In the genomic region with DNA sequence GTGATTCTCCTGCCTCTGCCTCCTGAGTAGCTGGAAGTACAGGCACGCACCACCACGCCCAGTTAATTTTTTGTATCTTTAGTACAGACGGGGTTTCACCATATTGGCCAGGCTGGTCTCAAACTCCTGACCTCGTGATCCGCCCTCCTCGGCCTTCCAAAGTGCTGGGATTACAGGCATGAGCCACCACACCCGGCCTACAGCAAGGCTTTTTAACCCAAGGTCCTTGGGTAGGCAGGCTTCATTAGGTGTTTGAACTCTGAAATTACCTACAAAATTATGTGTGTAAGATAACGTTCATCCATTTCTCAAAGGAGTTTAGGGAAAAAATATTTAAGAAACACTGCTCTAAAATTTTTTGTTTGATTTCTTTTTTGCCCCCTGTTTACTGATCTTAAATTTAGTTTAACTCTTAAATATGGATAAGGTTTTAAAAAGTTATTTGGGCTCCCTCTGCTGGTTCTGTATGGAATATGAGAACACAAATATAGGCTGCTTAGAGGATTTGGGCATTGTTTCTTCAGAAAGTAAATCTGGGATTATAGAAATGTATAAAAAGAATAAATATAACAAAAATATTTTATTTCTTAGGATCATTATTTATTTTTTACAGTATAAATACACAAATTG, we compare ENCODE assay signal across 8 cellular contexts.
DNase-seq lines count a peak whose midpoint lies in the region; ATAC-seq and TF ChIP-seq lines count a peak whose summit lies in the region.

No MANE protein-coding gene starts in this region.

- no peak overlapping the region; the same call in 1 of the 2 replicates for H3K27ac Mint-ChIP-seq in GM23338
- H3K27ac Mint-ChIP-seq in activated naive CD4-positive, alpha-beta T cell treated with anti-CD3 and anti-CD28 coated beads, Interleukin-2, amount 10 ng/mL, durations not matched to agents 7 days and 5 days = no peak overlapping the region
- no peak overlapping the region for H3K27ac Mint-ChIP-seq in activated naive CD8-positive, alpha-beta T cell treated with anti-CD3 and anti-CD28 coated beads for 36 hours

- TF ChIP-seq POLR2A in esophagus squamous epithelium (IDR thresholded peaks at IDR 0.05) = no peak

- no peak overlapping the region for H3K27ac ChIP-seq in GM23338 (ENCODE audit: low read depth)
- H3K27ac ChIP-seq in OCI-LY7 (ENCODE audit: low read depth, low read length, poor library complexity, severe bottlenecking) = no peak overlapping the region
- H3K27ac ChIP-seq in esophagus squamous epithelium = peak overlapping the region in 3 of 4 donors; percentile 30 to 40 (median 40)

- BruUV-seq in OCI-LY7 (replicated peaks; lab: Mats Ljungman, UMichigan) = no TSS peak

- ATAC-seq in GM23338 (peak; percentile 18; the same call in 2 of the 3 replicates), HG02571 (IDR thresholded peaks at IDR 0.05; ENCODE audit: unreplicated experiment) (no peak)

- DNase-seq in BJ (ENCODE audit: low read depth) (no peak), GM23338 (ENCODE audit: low spot score) (peak; percentile 78), OCI-LY7 (ENCODE audit: low spot score) (peak; percentile 27), esophagus squamous epithelium (lab: John Stamatoyannopoulos, UW) (no peak), renal cortical epithelial cell (ENCODE audit: low read depth) (peak; percentile 55)
- no peak for DNase-seq in activated naive CD4-positive, alpha-beta T cell treated with anti-CD3 and anti-CD28 coated beads, Interleukin-2, amount 10 ng/mL, durations not matched to agents 7 days and 5 days
- DNase-seq in activated naive CD8-positive, alpha-beta T cell treated with anti-CD3 and anti-CD28 coated beads for 36 hours = no peak

- no peaks in the 10 kb centered on the region for H3K9me3 Mint-ChIP-seq in GM23338
- no peaks in the 10 kb centered on the region for H3K9me3 Mint-ChIP-seq in activated naive CD4-positive, alpha-beta T cell treated with anti-CD3 and anti-CD28 coated beads, Interleukin-2, amount 10 ng/mL, durations not matched to agents 7 days and 5 days
- H3K9me3 Mint-ChIP-seq in activated naive CD8-positive, alpha-beta T cell treated with anti-CD3 and anti-CD28 coated beads for 36 hours = no peaks in the 10 kb centered on the region

- H3K4me3 ChIP-seq in BJ (ENCODE audit: low read depth, low read length) (no peak overlapping the region), GM23338 (no peak overlapping the region), OCI-LY7 (ENCODE audit: low read depth, low read length, poor library complexity, severe bottlenecking) (no peak overlapping the region), esophagus squamous epithelium (no peak overlapping the region)

- intact Hi-C loops in OCI-LY7 (cut with micrococcal nuclease; ENCODE audit: unreplicated experiment) = loop anchor here (2.0 to 10.0 kb wide), 2 partner anchors 402 to 732 kb away; no protein-coding TSS in a partner anchor
- intact Hi-C loops in esophagus squamous epithelium (cut with DNase I) = loop anchor here (5.0 to 10.0 kb wide), 3 partner anchors 205 to 402 kb away; no protein-coding TSS in a partner anchor

- H3K79me2 ChIP-seq in GM23338 (replicated peaks; ENCODE audit: insufficient read depth) (no peaks in the 10 kb centered on the region), OCI-LY7 (ENCODE audit: insufficient read depth, low read depth, low read length) (no peaks in the 10 kb centered on the region)

- no peak overlapping the region for H3K4me3 Mint-ChIP-seq in GM23338
- H3K4me3 Mint-ChIP-seq in activated naive CD4-positive, alpha-beta T cell treated with anti-CD3 and anti-CD28 coated beads, Interleukin-2, amount 10 ng/mL, durations not matched to agents 7 days and 5 days = no peak overlapping the region
- no peak overlapping the region for H3K4me3 Mint-ChIP-seq in activated naive CD8-positive, alpha-beta T cell treated with anti-CD3 and anti-CD28 coated beads for 36 hours

- H3K4me1 Mint-ChIP-seq in GM23338 = peaks cover 34% of the 10 kb centered on the region
- H3K4me1 Mint-ChIP-seq in activated naive CD4-positive, alpha-beta T cell treated with anti-CD3 and anti-CD28 coated beads, Interleukin-2, amount 10 ng/mL, durations not matched to agents 7 days and 5 days = no peaks in the 10 kb centered on the region
- H3K4me1 Mint-ChIP-seq in activated naive CD8-positive, alpha-beta T cell treated with anti-CD3 and anti-CD28 coated beads for 36 hours = no peaks in the 10 kb centered on the region

- CTCF ChIA-PET in BJ (lab: Yijun Ruan, JAX) = interaction anchor here (1.0 to 9.2 kb wide), 7 partner anchors 15 to 423 kb away, joined by 3 to 87 read pairs (median 3); no protein-coding TSS in a partner anchor
- CTCF ChIA-PET in OCI-LY7 (lab: Charles Lee; ENCODE audit: unreplicated experiment) = no interaction called here
- CTCF ChIA-PET in activated naive CD4-positive, alpha-beta T cell treated with anti-CD3 and anti-CD28 coated beads, Interleukin-2, amount 10 ng/mL, durations not matched to agents 7 days and 5 days (lab: Charles Lee) = interaction anchor here (1.0 to 7.5 kb wide), 4 partner anchors 99 to 731 kb away, joined by 3 to 67 read pairs (median 6); no protein-coding TSS in a partner anchor

- H3K9me2 ChIP-seq in GM23338 (ENCODE audit: insufficient read depth) (no peaks in the 10 kb centered on the region), OCI-LY7 (ENCODE audit: insufficient read depth, low read length) (no peaks in the 10 kb centered on the region)

- H4K20me1 ChIP-seq in GM23338 (replicated peaks; ENCODE audit: insufficient read depth) = no peaks in the 10 kb centered on the region
- H4K20me1 ChIP-seq in OCI-LY7 (ENCODE audit: insufficient read depth, low read length) = no peaks in the 10 kb centered on the region

- WGBS in esophagus squamous epithelium, 2 donors = 54 to 61% methylated on average over 2 to 8 of the region's 8 CpGs

- POLR2A ChIA-PET in BJ (lab: Charles Lee) = interaction anchor here (0.6 kb wide), 1 partner anchor 18 kb away, joined by 6 read pairs; no protein-coding TSS in a partner anchor
- POLR2A ChIA-PET in OCI-LY7 (lab: Charles Lee) = interaction anchor here (0.7 kb wide), 1 partner anchor 17 kb away, joined by 3 read pairs; no protein-coding TSS in a partner anchor

- TF ChIP-seq CTCF in BJ (IDR thresholded peaks at IDR 0.05; ENCODE audit: insufficient read depth, low read depth, low read length) = peak; percentile 54
- TF ChIP-seq CTCF in GM23338 (conservative IDR thresholded peaks at IDR 0.05; ENCODE audit: low read depth in 2 of 2) = peak in 1 of 2 experiments; percentile 82; a peak in 3 of 4 replicates
- peak; percentile 78 for TF ChIP-seq CTCF in OCI-LY7 (conservative IDR thresholded peaks at IDR 0.05; ENCODE audit: low read length)
- peak in 5 of 6 experiments; percentile 39 to 78 (median 66) for TF ChIP-seq CTCF in esophagus squamous epithelium (IDR thresholded peaks at IDR 0.05)

- no peaks in the 10 kb centered on the region for H3K27me3 ChIP-seq in BJ (ENCODE audit: control insufficient read depth, insufficient read depth, low read length)
- no peaks in the 10 kb centered on the region for H3K27me3 ChIP-seq in GM23338 (ENCODE audit: insufficient read depth)
- H3K27me3 ChIP-seq in esophagus squamous epithelium = no peaks in the 10 kb centered on the region

- H3K27me3 Mint-ChIP-seq in GM23338 (ENCODE audit: insufficient read depth, low read depth, poor library complexity) = peaks cover 2% of the 10 kb centered on the region
- no peaks in the 10 kb centered on the region for H3K27me3 Mint-ChIP-seq in activated naive CD4-positive, alpha-beta T cell treated with anti-CD3 and anti-CD28 coated beads, Interleukin-2, amount 10 ng/mL, durations not matched to agents 7 days and 5 days
- no peaks in the 10 kb centered on the region for H3K27me3 Mint-ChIP-seq in activated naive CD8-positive, alpha-beta T cell treated with anti-CD3 and anti-CD28 coated beads for 36 hours

- H3K4me1 ChIP-seq in GM23338 (ENCODE audit: insufficient read depth) = peaks cover 23% of the 10 kb centered on the region
- H3K4me1 ChIP-seq in OCI-LY7 (ENCODE audit: insufficient read depth, low read length, poor library complexity, severe bottlenecking) = no peaks in the 10 kb centered on the region
- no peaks in the 10 kb centered on the region for H3K4me1 ChIP-seq in esophagus squamous epithelium

- peaks cover 7% of the 10 kb centered on the region; the same call in 2 of the 3 replicates for H3K36me3 Mint-ChIP-seq in GM23338 (ENCODE audit: low read depth)
- no peaks in the 10 kb centered on the region for H3K36me3 Mint-ChIP-seq in activated naive CD4-positive, alpha-beta T cell treated with anti-CD3 and anti-CD28 coated beads, Interleukin-2, amount 10 ng/mL, durations not matched to agents 7 days and 5 days
- H3K36me3 Mint-ChIP-seq in activated naive CD8-positive, alpha-beta T cell treated with anti-CD3 and anti-CD28 coated beads for 36 hours = no peaks in the 10 kb centered on the region

- H3F3A ChIP-seq in GM23338 (replicated peaks; ENCODE audit: low read depth) = no peaks in the 10 kb centered on the region

- H3K36me3 ChIP-seq in BJ (ENCODE audit: control insufficient read depth, insufficient read depth, low read length) (peaks cover 5% of the 10 kb centered on the region; the same call in 1 of the 2 replicates), GM23338 (ENCODE audit: insufficient read depth) (no peaks in the 10 kb centered on the region), OCI-LY7 (ENCODE audit: insufficient read depth, low read length) (no peaks in the 10 kb centered on the region), esophagus squamous epithelium (peaks cover 0 to 92% (median 0%) of the 10 kb centered on the region in 3 donors)

- H2AFZ ChIP-seq in GM23338 = no peak overlapping the region
- H2AFZ ChIP-seq in OCI-LY7 (ENCODE audit: low read length) = no peak overlapping the region

- H3K9me3 ChIP-seq in OCI-LY7 (ENCODE audit: low read length) = no peaks in the 10 kb centered on the region
- no peaks in the 10 kb centered on the region for H3K9me3 ChIP-seq in esophagus squamous epithelium

- H3K4me2 ChIP-seq in GM23338 = no peak overlapping the region
- H3K4me2 ChIP-seq in OCI-LY7 (ENCODE audit: low read length) = no peak overlapping the region

TF ChIP-seq in GM23338, 12 proteins besides CTCF, POLR2A, EP300 and RAD21 (continues in another document):
- TF ChIP-seq STAT1 (IDR thresholded peaks at IDR 0.05; ENCODE audit: unreplicated experiment) = no peak

Comparison
In these comparisons a context has a peak if more than half of its experiments do, and no peak if none do; other contexts are left out.
1. DNase-seq: peak in GM23338 (single experiment), OCI-LY7 (single experiment) and renal cortical epithelial cell (single experiment); none in BJ (single experiment), esophagus squamous epithelium (single experiment), activated naive CD4-positive, alpha-beta T cell treated with anti-CD3 and anti-CD28 coated beads, Interleukin-2, amount 10 ng/mL, durations not matched to agents 7 days and 5 days (single experiment) and activated naive CD8-positive, alpha-beta T cell treated with anti-CD3 and anti-CD28 coated beads for 36 hours (single experiment).
2. H3K27ac ChIP-seq: peak in esophagus squamous epithelium (3 of 4); none in GM23338 (single experiment) and OCI-LY7 (single experiment).